ENCODE assay signal across 18 cellular contexts in the genomic region with DNA sequence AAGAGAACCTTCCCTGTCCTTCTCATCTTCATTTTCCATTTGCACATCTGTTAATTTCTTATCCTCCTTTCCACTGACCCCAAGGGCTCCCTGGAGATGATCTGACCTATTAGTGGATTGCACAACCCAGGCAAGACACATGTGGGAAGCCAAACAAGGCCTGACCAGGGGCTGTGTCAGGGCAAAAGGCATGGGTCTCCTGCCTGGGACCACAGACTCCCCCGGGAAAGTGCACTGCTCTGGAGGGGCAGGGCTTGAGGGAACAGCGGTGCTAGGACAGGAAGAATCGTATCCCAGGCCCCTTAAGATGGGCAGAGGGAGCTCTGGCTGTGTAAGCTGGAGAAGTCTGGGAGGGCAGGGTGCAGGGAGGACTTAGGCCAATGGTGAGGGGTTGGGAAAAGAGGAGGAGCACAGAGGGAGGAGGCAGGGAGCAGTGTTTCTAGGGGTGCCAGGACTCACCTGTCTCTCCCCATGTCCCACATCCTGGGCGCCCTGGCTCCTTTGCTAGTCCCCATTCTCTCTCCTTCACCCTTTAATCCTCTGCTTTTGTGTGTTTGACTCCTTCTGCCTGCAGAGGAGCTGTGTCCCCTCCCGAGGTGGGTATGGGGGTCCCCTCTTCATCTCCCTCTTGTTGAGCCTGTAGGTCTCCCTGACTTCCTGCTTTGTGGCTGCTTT. TPM values are rescaled to one million over a fixed set of nuclear protein-coding genes. Genes with fewer than 3 reads are reported as not detected.
DNase-seq lines count a peak whose midpoint lies in the region; ATAC-seq and TF ChIP-seq lines count a peak whose summit lies in the region.
"Had no signal": no experiment of that assay in that cellular context is flagged by ENCODE, and none has a peak within 500 bp of the region (broad histone marks: within the 10 kb centered on the region; RNA-seq: fewer than 3 reads in every experiment).

No MANE protein-coding gene starts in this region.

- H3K36me3 Mint-ChIP-seq in WTC11, result peaks cover 46% of the 10 kb centered on the region

- no peak overlapping the region for H2AFZ ChIP-seq in DND-41 (ENCODE audit: low read depth, low read length)
- H2AFZ ChIP-seq in mesenchymal stem cell (ENCODE audit: low read depth, low read length), result no peak overlapping the region

- H2BK12ac ChIP-seq in mesenchymal stem cell (ENCODE audit: low read length in 2 of 2), result no peak overlapping the region

- H2AK5ac ChIP-seq in mesenchymal stem cell (ENCODE audit: low read length, severe bottlenecking), result no peak overlapping the region

- CTCF ChIA-PET in WTC11 (lab: Charles Lee), result interaction anchor here (0.8 kb wide), 1 partner anchor 19 kb away, joined by 4 read pairs; no protein-coding TSS in a partner anchor

- H2BK120ac ChIP-seq in mesenchymal stem cell (ENCODE audit: low read depth, low read length), result no peak overlapping the region

- no peak overlapping the region for H3K14ac ChIP-seq in mesenchymal stem cell (ENCODE audit: low read length in 2 of 2)

- peak; percentile 22; the same call in 1 of the 3 replicates for ATAC-seq in DND-41 (ENCODE audit: insufficient read depth, low read depth)
- no peak for ATAC-seq in WTC11
- ATAC-seq in heart right ventricle, result peak in 7 of 8 donors; percentile 22 to 79 (median 63)
- ATAC-seq: stimulated activated naive CD8-positive, alpha-beta T cell treated with anti-CD3 and anti-CD28 coated beads, Interleukin-15, amount 100 ng/mL, for 72 hours had no signal

- H3K36me3 ChIP-seq in DND-41 (ENCODE audit: insufficient read depth, low read length) (no peaks in the 10 kb centered on the region), heart right ventricle (peaks cover 0 to 60% (median 28%) of the 10 kb centered on the region in 9 donors), colonic mucosa (no peaks in the 10 kb centered on the region), mesenchymal stem cell (ENCODE audit: control insufficient read depth in 1 of 2, insufficient read depth in 2 of 2, low read depth in 1 of 2, low read length in 2 of 2) (peaks cover 0 to 65% of the 10 kb centered on the region in 2 experiments)

- H3K27me3 ChIP-seq in DND-41 (ENCODE audit: insufficient read depth, low read length, poor library complexity) (no peaks in the 10 kb centered on the region), heart right ventricle (no peaks in the 10 kb centered on the region), colonic mucosa (no peaks in the 10 kb centered on the region), mesenchymal stem cell (ENCODE audit: control insufficient read depth in 1 of 2, insufficient read depth in 1 of 2, low read length in 2 of 2) (peaks cover 0 to 4% of the 10 kb centered on the region in 2 experiments)
- H3K27me3 ChIP-seq: adrenal gland had no signal

- no peak overlapping the region for H3K4me3 Mint-ChIP-seq in WTC11
- H3K4me3 Mint-ChIP-seq: activated B cell treated with CpG ODN at 0.5 μM for 24 hours; stimulated activated naive CD8-positive, alpha-beta T cell treated with anti-CD3 and anti-CD28 coated beads, Interleukin-15, amount 100 ng/mL, for 72 hours had no signal

- H3K9me3 ChIP-seq in DND-41 (ENCODE audit: insufficient read depth, low read length, severe bottlenecking) (no peaks in the 10 kb centered on the region), heart right ventricle (no peaks in the 10 kb centered on the region), colonic mucosa (no peaks in the 10 kb centered on the region), mesenchymal stem cell (ENCODE audit: control insufficient read depth, low read length) (no peaks in the 10 kb centered on the region)
- H3K9me3 ChIP-seq: adrenal gland had no signal

- H3K9me3 Mint-ChIP-seq in WTC11, result no peaks in the 10 kb centered on the region
- H3K9me3 Mint-ChIP-seq: activated B cell treated with CpG ODN at 0.5 μM for 24 hours; stimulated activated naive CD8-positive, alpha-beta T cell treated with anti-CD3 and anti-CD28 coated beads, Interleukin-15, amount 100 ng/mL, for 72 hours had no signal

- H3K79me2 ChIP-seq in DND-41 (ENCODE audit: insufficient read depth, low read length), result no peaks in the 10 kb centered on the region

- H3K27me3 Mint-ChIP-seq in WTC11 (ENCODE audit: low read depth), result no peaks in the 10 kb centered on the region
- H3K27me3 Mint-ChIP-seq: stimulated activated naive CD8-positive, alpha-beta T cell treated with anti-CD3 and anti-CD28 coated beads, Interleukin-15, amount 100 ng/mL, for 72 hours had no signal

- WGBS in heart right ventricle, 2 donors, result 61 to 75% methylated on average over 5 of the region's 5 CpGs
- 70% methylated on average over 5 of the region's 5 CpGs for WGBS in mesenchymal stem cell

- DNase-seq in DND-41, result no peak
- DNase-seq in WTC11 (ENCODE audit: low spot score), result no peak
- DNase-seq in heart right ventricle, result peak; percentile 51 to 69
- peak; percentile 75 for DNase-seq in posterior vena cava (ENCODE audit: low spot score)
- DNase-seq in NCI-H446 treated with DMSO at 0.1 percent for 48 hours (lab: John Stamatoyannopoulos, UW), result no peak
- DNase-seq in GM10266 (ENCODE audit: extremely low spot score), result no peak
- DNase-seq in colonic mucosa, result no peak
- DNase-seq in mesenchymal stem cell, result no peak
- DNase-seq: activated B cell treated with CpG ODN at 0.5 μM for 24 hours; activated T-cell treated with anti-CD3 and anti-CD28 coated beads for 4 hours; adrenal gland; DMS53; HCEC 1CT; occipital lobe; OCI-M1; stimulated activated naive CD8-positive, alpha-beta T cell treated with anti-CD3 and anti-CD28 coated beads, Interleukin-15, amount 100 ng/mL, for 72 hours had no signal

- POLR2A ChIA-PET in WTC11 (lab: Charles Lee), result no interaction called here

- H2BK15ac ChIP-seq in mesenchymal stem cell (ENCODE audit: low read depth, poor library complexity, severe bottlenecking), result no peak overlapping the region

- peaks cover 43% of the 10 kb centered on the region for H3K79me1 ChIP-seq in mesenchymal stem cell (replicated peaks; ENCODE audit: low read length, poor library complexity, severe bottlenecking)

- H3K4me1 Mint-ChIP-seq in WTC11, result peaks cover 32% of the 10 kb centered on the region
- H3K4me1 Mint-ChIP-seq: activated B cell treated with CpG ODN at 0.5 μM for 24 hours; stimulated activated naive CD8-positive, alpha-beta T cell treated with anti-CD3 and anti-CD28 coated beads, Interleukin-15, amount 100 ng/mL, for 72 hours had no signal

- H3K4me1 ChIP-seq in DND-41 (ENCODE audit: insufficient read depth, low read length) (no peaks in the 10 kb centered on the region), heart right ventricle (peaks cover 10 to 53% (median 32%) of the 10 kb centered on the region in 9 donors), colonic mucosa (peaks cover 21% of the 10 kb centered on the region), mesenchymal stem cell (ENCODE audit: control insufficient read depth, insufficient read depth, low read depth, low read length) (peaks cover 39% of the 10 kb centered on the region)
- H3K4me1 ChIP-seq: adrenal gland had no signal

- no peak overlapping the region for H4K8ac ChIP-seq in mesenchymal stem cell (ENCODE audit: low read length)

- H3K4me2 ChIP-seq in DND-41 (ENCODE audit: insufficient read depth, low read length), result no peak overlapping the region
- no peak overlapping the region for H3K4me2 ChIP-seq in mesenchymal stem cell (ENCODE audit: low read length, poor library complexity, severe bottlenecking)
- H3K4me2 ChIP-seq: smooth muscle cell had no signal

- peak overlapping the region; percentile 86 for H3K27ac Mint-ChIP-seq in WTC11
- H3K27ac Mint-ChIP-seq: activated B cell treated with CpG ODN at 0.5 μM for 24 hours had no signal

- TF ChIP-seq CTCF in DND-41 (IDR thresholded peaks at IDR 0.05; ENCODE audit: borderline replicate concordance, extremely low read depth, low read length, poor library complexity, severe bottlenecking) (no peak), WTC11 (IDR thresholded peaks at IDR 0.05) (no peak), heart right ventricle (IDR thresholded peaks at IDR 0.05) (no peak), GM10266 (IDR thresholded peaks at IDR 0.05; ENCODE audit: control insufficient read depth, insufficient read depth, low read depth, missing control alignments) (no peak), colonic mucosa (IDR thresholded peaks at IDR 0.05) (no peak)

- H3K27ac ChIP-seq in DND-41 (ENCODE audit: low read length), result no peak overlapping the region
- H3K27ac ChIP-seq in heart right ventricle, result peak overlapping the region in 8 of 10 donors; percentile 14 to 77 (median 48)
- no peak overlapping the region for H3K27ac ChIP-seq in colonic mucosa
- H3K27ac ChIP-seq in mesenchymal stem cell (ENCODE audit: low read length, poor library complexity, severe bottlenecking), result no peak overlapping the region
- H3K27ac ChIP-seq: adrenal gland had no signal

- no peak overlapping the region for H2BK5ac ChIP-seq in mesenchymal stem cell (ENCODE audit: low read depth, low read length, poor library complexity, severe bottlenecking)

- no peaks in the 10 kb centered on the region for H4K20me1 ChIP-seq in DND-41 (ENCODE audit: insufficient read depth, low read length)

- no peak overlapping the region for H3K4ac ChIP-seq in mesenchymal stem cell (ENCODE audit: low read depth in 1 of 2, low read length in 2 of 2)

- H3K9ac ChIP-seq in DND-41 (ENCODE audit: low read depth, low read length) (no peak overlapping the region), colonic mucosa (ENCODE audit: low read depth in 2 of 2, low read length in 2 of 2) (no peak overlapping the region), mesenchymal stem cell (ENCODE audit: low read length) (no peak overlapping the region)

- no peak overlapping the region for H4K91ac ChIP-seq in mesenchymal stem cell (ENCODE audit: low read length)

- no peak overlapping the region for H3K4me3 ChIP-seq in DND-41 (ENCODE audit: low read depth in 1 of 2, low read length in 2 of 2)
- H3K4me3 ChIP-seq in heart right ventricle, result no peak overlapping the region
- H3K4me3 ChIP-seq in colonic mucosa, result no peak overlapping the region
- no peak overlapping the region for H3K4me3 ChIP-seq in mesenchymal stem cell (ENCODE audit: insufficient read depth in 1 of 2, low read depth in 1 of 2, low read length in 2 of 2)
- H3K4me3 ChIP-seq: adrenal gland, coronary artery, smooth muscle cell had no signal

- no peak overlapping the region for H3K18ac ChIP-seq in mesenchymal stem cell (ENCODE audit: low read depth in 1 of 2, low read length in 2 of 2)

- intact Hi-C loops in heart right ventricle (cut with DNase I), result loop anchor here in 1 of 10 donors (5.0 kb wide), 1 partner anchor 33 kb away; no protein-coding TSS in a partner anchor
- intact Hi-C loops in posterior vena cava (cut with DNase I), result loop anchor here in 1 of 2 donors (5.0 kb wide), 1 partner anchor 33 kb away; no protein-coding TSS in a partner anchor
- intact Hi-C loops in colonic mucosa (cut with DNase I), result no loop called here

- no peak overlapping the region for H3K23ac ChIP-seq in mesenchymal stem cell (ENCODE audit: low read length in 2 of 2)

TF ChIP-seq in WTC11, 78 proteins besides CTCF, POLR2A, EP300 and RAD21 (continues in another document):
- TF ChIP-seq PRRX2 (CRISPR knock-in tag; IDR thresholded peaks at IDR 0.05) (no peak), ESRRA (CRISPR knock-in tag; IDR thresholded peaks at IDR 0.05; ENCODE audit: borderline replicate concordance) (no peak)

RNA-seq across cellular contexts. Expression of gene PLEKHG3, which starts 25.3 kb away (rescaled TPM):
- total RNA-seq in WTC11 (2021) (70.6 to 75.3 TPM (median 71.8 TPM) in 3 replicates), heart right ventricle (10 to 100 TPM; 11.2 to 25.5 (median 16.2) TPM), posterior vena cava (10 to 100 TPM; 54.6 to 58.1 TPM), colonic mucosa (100 to 1,000 TPM in 1 of 2 donors, 10 to 100 TPM in 1; 78.8 to 106 TPM)
- polyA plus RNA-seq in heart right ventricle, result 1 to 10 TPM; 5.0 to 9.4 TPM
- 14.9 TPM for polyA plus RNA-seq in mesenchymal stem cell (2013, experiment 1 of 2)
- polyA plus RNA-seq in mesenchymal stem cell (2013, experiment 2 of 2), result 14.3 TPM

Comparison
In these comparisons a context has a peak if more than half of its experiments do, and no peak if none do; other contexts are left out.
1. DNase-seq: peak in heart right ventricle (2 of 2) and posterior vena cava (single experiment); none in DND-41 (single experiment), WTC11 (single experiment), NCI-H446 treated with DMSO at 0.1 percent for 48 hours (single experiment), GM10266 (single experiment), colonic mucosa (single experiment) and mesenchymal stem cell (single experiment).
2. H3K27ac ChIP-seq: peak in heart right ventricle (8 of 10); none in DND-41 (single experiment), colonic mucosa (single experiment) and mesenchymal stem cell (single experiment).